In genomic region chr1:65260851-65261473, GRCh38 we compare ENCODE assay signal across 8 cellular contexts. TPM values are rescaled to one million over a fixed set of nuclear protein-coding genes. Genes with fewer than 3 reads are reported as not detected.
DNase-seq lines count a peak whose midpoint lies in the region; ATAC-seq and TF ChIP-seq lines count a peak whose summit lies in the region.

No MANE protein-coding gene starts in this region.

- no peak for TF ChIP-seq CTCF in brain (conservative IDR thresholded peaks at IDR 0.05)
- no peak for TF ChIP-seq CTCF in GM13976 (IDR thresholded peaks at IDR 0.05; ENCODE audit: borderline replicate concordance, control extremely low read depth, extremely low read depth, insufficient read depth, missing control alignments)

- no peaks in the 10 kb centered on the region for H3K9me3 Mint-ChIP-seq in brain

- peak overlapping the region in 3 of 5 experiments; percentile 36 to 87 (median 68) for H3K27ac Mint-ChIP-seq in brain

- H3K36me3 Mint-ChIP-seq in brain, result no peaks in the 10 kb centered on the region

- in situ Hi-C loops in GM13976 (cut with MboI; ENCODE audit: low sequenced_read_pairs, unreplicated experiment), result no loop called here

- peak; percentile 28 for DNase-seq in NCI-H82 (lab: John Stamatoyannopoulos, UW)
- DNase-seq in NCI-H82 treated with DMSO at 0.1 percent for 48 hours (lab: John Stamatoyannopoulos, UW; ENCODE audit: unreplicated experiment), result no peak
- peak; percentile 94 for DNase-seq in pons (ENCODE audit: low spot score)
- DNase-seq in GM13976 (ENCODE audit: low spot score), result no peak
- DNase-seq in germinal center (ENCODE audit: low spot score), result no peak
- no peak for DNase-seq in cerebellum (ENCODE audit: low spot score)

- H3K4me1 Mint-ChIP-seq in brain, result peaks cover 50% of the 10 kb centered on the region

- ATAC-seq in HG03432 (IDR thresholded peaks at IDR 0.05; ENCODE audit: unreplicated experiment), result peak; percentile 75

- peaks cover 16% of the 10 kb centered on the region for H3K27me3 Mint-ChIP-seq in brain

- peak overlapping the region in 1 of 5 experiments; percentile 43 for H3K4me3 Mint-ChIP-seq in brain

RNA-seq across cellular contexts. Expression of gene DNAJC6, which starts 48.4 kb away (rescaled TPM):
- 59.0 TPM for polyA plus RNA-seq in brain (ENCODE audit: insufficient read depth, low read depth, low replicate concordance)
- 86.7 TPM for total RNA-seq in cerebellum

Comparison
In these comparisons a context has a peak if more than half of its experiments do, and no peak if none do; other contexts are left out.
1. DNase-seq: peak in NCI-H82 (single experiment) and pons (single experiment); none in NCI-H82 treated with DMSO at 0.1 percent for 48 hours (single experiment), GM13976 (single experiment), germinal center (single experiment) and cerebellum (single experiment).